8 cellular contexts compared by ENCODE assay signal in the genomic region with DNA sequence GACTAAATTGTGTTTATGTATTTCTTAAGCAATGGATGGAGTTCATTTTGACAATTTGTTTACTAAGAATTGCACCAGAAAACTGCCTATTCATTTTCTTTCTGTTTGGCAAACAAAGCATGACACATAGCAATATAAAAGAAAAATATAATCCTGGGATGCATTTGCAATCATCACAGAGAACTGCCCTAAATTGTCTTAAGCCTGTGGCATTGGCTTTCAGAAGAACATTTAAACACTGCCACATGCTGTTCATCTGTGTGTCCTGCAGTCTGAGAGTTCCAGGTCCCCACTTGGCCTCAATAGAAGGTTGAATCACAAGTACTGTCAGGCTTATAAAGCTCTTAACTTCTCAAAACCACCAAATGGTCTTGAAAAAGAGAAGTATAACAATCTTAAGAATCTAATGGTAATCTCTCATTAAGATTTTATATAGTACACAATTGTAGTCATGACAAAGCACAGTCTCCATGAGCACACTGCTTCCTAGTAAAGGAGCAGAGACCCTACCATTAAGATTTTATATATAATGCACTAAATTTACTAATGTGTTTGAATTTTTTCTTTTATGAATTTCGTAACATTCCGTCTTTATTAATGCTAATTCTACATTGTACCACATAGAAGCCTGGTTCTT. TPM values are rescaled to one million over a fixed set of nuclear protein-coding genes. Genes with fewer than 3 reads are reported as not detected.
DNase-seq lines count a peak whose midpoint lies in the region; ATAC-seq and TF ChIP-seq lines count a peak whose summit lies in the region.

No MANE protein-coding gene starts in this region.

- H3K27ac Mint-ChIP-seq in T-helper 17 cell: no peak overlapping the region

- H3K79me2 ChIP-seq in MM.1S (ENCODE audit: low read length): no peaks in the 10 kb centered on the region

- no peaks in the 10 kb centered on the region for H3K27me3 Mint-ChIP-seq in T-helper 17 cell

- H3K4me1 ChIP-seq in MM.1S (ENCODE audit: low read length): no peaks in the 10 kb centered on the region

- H3F3A ChIP-seq in MM.1S (ENCODE audit: insufficient read depth, low read length): no peaks in the 10 kb centered on the region

- no peaks in the 10 kb centered on the region for H3K36me3 Mint-ChIP-seq in T-helper 17 cell (ENCODE audit: low read depth)

- peak; percentile 88 for ATAC-seq in T-helper 17 cell

- no peak overlapping the region for H3K9ac ChIP-seq in MM.1S (ENCODE audit: low read length)

- no peak overlapping the region for H3K4me2 ChIP-seq in MM.1S (ENCODE audit: low read depth, low read length)

- DNase-seq in NCI-H510A treated with DMSO at 0.1 percent for 48 hours (lab: John Stamatoyannopoulos, UW) (peak; percentile 36), NCI-H510A (lab: John Stamatoyannopoulos, UW) (no peak), H7 (peak; percentile 13), MM.1S (peak; percentile 74), T-helper 17 cell (peak in 1 of 3 donors; percentile 12), cerebellar cortex (ENCODE audit: low spot score) (peak; percentile 85), kidney epithelial cell (ENCODE audit: low read depth) (peak; percentile 28)
- DNase-seq in stimulated activated CD4-positive, alpha-beta T cell treated with anti-CD3 and anti-CD28 coated beads, Interleukin-4, amount 100 ng/mL, for 4 hours: peak; percentile 5 to 24

- peak; percentile 85 for TF ChIP-seq CTCF in MM.1S (IDR thresholded peaks at IDR 0.05; ENCODE audit: low read length)
- peak; percentile 84 for TF ChIP-seq CTCF in kidney epithelial cell (IDR thresholded peaks at IDR 0.05; ENCODE audit: insufficient read depth, low read length, poor library complexity, severe bottlenecking)

- no peaks in the 10 kb centered on the region for H4K20me1 ChIP-seq in MM.1S (ENCODE audit: insufficient read depth, low read length)

- no peak overlapping the region for H3K27ac ChIP-seq in MM.1S (ENCODE audit: low read length)

- no peaks in the 10 kb centered on the region for H3K4me1 Mint-ChIP-seq in T-helper 17 cell

- H3K27me3 ChIP-seq in H7 (ENCODE audit: control insufficient read depth, insufficient read depth, low read length) (no peaks in the 10 kb centered on the region), MM.1S (replicated peaks; ENCODE audit: insufficient read depth, low read length) (no peaks in the 10 kb centered on the region), kidney epithelial cell (ENCODE audit: control insufficient read depth, insufficient read depth, low read length) (no peaks in the 10 kb centered on the region)

- no peak overlapping the region for H3K4me3 Mint-ChIP-seq in T-helper 17 cell

- H3K9me3 ChIP-seq in MM.1S (replicated peaks; ENCODE audit: insufficient read depth, low read length) (no peaks in the 10 kb centered on the region), T-helper 17 cell (ENCODE audit: control insufficient read depth, low read length, poor library complexity, severe bottlenecking) (no peaks in the 10 kb centered on the region)

- H3K9me2 ChIP-seq in MM.1S (replicated peaks; ENCODE audit: insufficient read depth, low read length): no peaks in the 10 kb centered on the region

- no peak overlapping the region for H2AFZ ChIP-seq in MM.1S (ENCODE audit: low read length)

- H3K4me3 ChIP-seq in H7 (ENCODE audit: insufficient read depth, low read depth, low read length): no peak overlapping the region
- no peak overlapping the region for H3K4me3 ChIP-seq in MM.1S (ENCODE audit: low read length)
- no peak overlapping the region for H3K4me3 ChIP-seq in kidney epithelial cell (ENCODE audit: low read depth, low read length)

- H3K36me3 ChIP-seq in H7 (replicated peaks; ENCODE audit: control insufficient read depth, insufficient read depth, low read length) (no peaks in the 10 kb centered on the region), MM.1S (replicated peaks; ENCODE audit: insufficient read depth, low read length) (no peaks in the 10 kb centered on the region), kidney epithelial cell (ENCODE audit: control insufficient read depth, insufficient read depth, low read length) (no peaks in the 10 kb centered on the region)

RNA-seq across cellular contexts. Expression of a gene that starts 29.9 kb away (rescaled TPM):
- 4.9 and 9.7 TPM in 2 replicates for total RNA-seq in H7 (2014; rRNA removed; shearing (Covaris generic))
- total RNA-seq in T-helper 17 cell (1 to 10 TPM; 1.8 to 4.6 TPM), kidney epithelial cell (24.7 and 25.9 TPM in 2 replicates)

RNA-seq across cellular contexts. Expression of a gene that starts 33.3 kb away (rescaled TPM):
- total RNA-seq in H7 (2014; rRNA removed; shearing (Covaris generic)): not detected in 2 replicates
- not detected for total RNA-seq in T-helper 17 cell
- total RNA-seq in kidney epithelial cell: 0.08 TPM in 1 of 2 replicates, not detected in the other
